11 cellular contexts compared by ENCODE assay signal in the genomic region with DNA sequence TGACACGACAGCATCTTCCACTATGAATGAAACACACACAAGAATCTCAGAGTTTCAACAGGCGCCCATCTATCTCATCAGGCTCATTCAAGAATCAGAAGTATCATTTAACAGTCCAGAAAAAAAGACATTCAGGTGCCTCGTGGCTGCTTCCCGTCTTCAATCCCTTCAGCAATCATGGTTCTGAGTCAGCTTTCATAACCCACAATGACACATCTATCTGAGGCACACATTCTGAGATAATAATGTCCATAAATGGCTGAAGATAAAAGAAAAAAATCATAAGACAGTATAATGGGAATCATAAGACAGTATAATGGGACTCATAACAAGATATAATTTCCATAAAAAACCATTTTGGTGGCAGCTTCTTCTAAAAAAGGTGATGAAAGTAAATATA. TPM values are rescaled to one million over a fixed set of nuclear protein-coding genes. Genes with fewer than 3 reads are reported as not detected.
DNase-seq lines count a peak whose midpoint lies in the region; ATAC-seq, FAIRE-seq and TF ChIP-seq lines count a peak whose summit lies in the region.
"Had no signal": no experiment of that assay in that cellular context is flagged by ENCODE, and none has a peak within 500 bp of the region (broad histone marks: within the 10 kb centered on the region; RNA-seq: fewer than 3 reads in every experiment).

No MANE protein-coding gene starts in this region.

- no peak for TF ChIP-seq CTCF in fibroblast of lung (conservative IDR thresholded peaks at IDR 0.05 in 1 of 2, IDR thresholded peaks at IDR 0.05 in 1 of 2; ENCODE audit: low read depth in 1 of 2, low read length in 2 of 2)

- H3K27me3 ChIP-seq in fibroblast of lung (ENCODE audit: control insufficient read depth, insufficient read depth, low read length): no peaks in the 10 kb centered on the region

- no peak overlapping the region for H3K4me3 ChIP-seq in fibroblast of lung (replicated peaks in 1 of 4; ENCODE audit: control extremely low read depth in 1 of 4, insufficient read depth in 1 of 4, low read depth in 3 of 4, low read length in 4 of 4)
- H3K4me3 ChIP-seq: left ventricle myocardium inferior had no signal

- no peak overlapping the region for H3K9ac ChIP-seq in fibroblast of lung (ENCODE audit: insufficient read depth, low read length)

- no peak overlapping the region for H3K4me2 ChIP-seq in fibroblast of lung (ENCODE audit: extremely low read depth, insufficient read depth, low read length)

- peaks cover 8% of the 10 kb centered on the region for H3K79me2 ChIP-seq in fibroblast of lung (ENCODE audit: control insufficient read depth, insufficient read depth, low read length)

- no peak for FAIRE-seq in urothelium cell line (lab: Jason Lieb, UNC)

- no peak overlapping the region for H3K27ac ChIP-seq in fibroblast of lung (ENCODE audit: insufficient read depth, low read length)
- H3K27ac ChIP-seq: left ventricle myocardium inferior had no signal

- H2AFZ ChIP-seq in fibroblast of lung (ENCODE audit: low read length): no peak overlapping the region

- no peaks in the 10 kb centered on the region for H3K9me3 ChIP-seq in fibroblast of lung (ENCODE audit: control insufficient read depth, insufficient read depth, low read depth, low read length)
- H3K9me3 ChIP-seq: left ventricle myocardium inferior had no signal

- DNase-seq in stimulated activated CD4-positive, alpha-beta T cell treated with anti-CD3 and anti-CD28 coated beads, Interleukin-15, amount 100 ng/mL, for 24 hours: peak; percentile 25
- DNase-seq in stimulated activated CD4-positive, alpha-beta T cell treated with anti-CD3 and anti-CD28 coated beads, Interleukin-4, amount 100 ng/mL, for 1 hour: no peak
- peak; percentile 73 for DNase-seq in SK-MEL-5 (ENCODE audit: low read depth, low spot score)
- DNase-seq in fibroblast of lung (ENCODE audit: low read depth in 2 of 2): peak; percentile 70 to 89
- DNase-seq in urothelium cell line (ENCODE audit: low spot score): peak; percentile 38
- no peak for DNase-seq in G401 (ENCODE audit: low spot score)
- no peak for DNase-seq in NCI-H69 (lab: John Stamatoyannopoulos, UW)
- DNase-seq: activated CD4-positive, alpha-beta T cell treated with anti-CD3 and anti-CD28 coated beads, Interleukin-2, amount 50 U/mL, for 1 hour; left ventricle myocardium inferior; NCI-H2171 had no signal

- ATAC-seq in GM18861 (IDR thresholded peaks at IDR 0.05; ENCODE audit: unreplicated experiment): no peak

- H3K36me3 ChIP-seq in fibroblast of lung (ENCODE audit: control insufficient read depth, insufficient read depth, low read length): no peaks in the 10 kb centered on the region
- H3K36me3 ChIP-seq: left ventricle myocardium inferior had no signal

- no peaks in the 10 kb centered on the region for H3K4me1 ChIP-seq in fibroblast of lung (ENCODE audit: control insufficient read depth, extremely low read depth, insufficient read depth, low read length)

- in situ Hi-C loops in SK-MEL-5 (cut with HindIII; ENCODE audit: low pct_unique_long_range_greater_than_20kb, low sequenced_read_pairs): no loop called here
- in situ Hi-C loops in G401 (cut with HindIII; ENCODE audit: low sequenced_read_pairs): no loop called here

- no peaks in the 10 kb centered on the region for H4K20me1 ChIP-seq in fibroblast of lung (ENCODE audit: control insufficient read depth, extremely low read depth, insufficient read depth, low read length)

RNA-seq across cellular contexts. Expression of gene TNIK, which starts 52.5 kb away (rescaled TPM):
- total RNA-seq in SK-MEL-5 (2014; rRNA removed; shearing (Covaris generic)): 10.4 and 12.2 TPM in 2 replicates
- polyA plus RNA-seq in SK-MEL-5 (2015; cell fraction: cytosol; rRNA removed): 14.8 and 15.6 TPM in 2 replicates
- 9.7 and 32.4 TPM in 2 replicates for polyA plus RNA-seq in SK-MEL-5 (2015; cell fraction: nucleus; rRNA removed)
- 30.6 and 39.3 TPM in 2 replicates for total RNA-seq in fibroblast of lung
- polyA plus RNA-seq in fibroblast of lung: 13.8 and 16.8 TPM in 2 replicates
- 14.4 and 20.9 TPM in 2 replicates for polyA plus RNA-seq in fibroblast of lung (2012)
- polyA minus RNA-seq in fibroblast of lung (ENCODE audit: low replicate concordance): 18.5 and 25.6 TPM in 2 replicates
- 0.03 TPM in 1 of 2 replicates, not detected in the other for total RNA-seq in G401 (2014; rRNA removed; shearing (Covaris generic))

Comparison
In these comparisons a context has a peak if more than half of its experiments do, and no peak if none do; other contexts are left out.
1. DNase-seq: peak in stimulated activated CD4-positive, alpha-beta T cell treated with anti-CD3 and anti-CD28 coated beads, Interleukin-15, amount 100 ng/mL, for 24 hours (single experiment), SK-MEL-5 (single experiment), fibroblast of lung (2 of 2) and urothelium cell line (single experiment); none in stimulated activated CD4-positive, alpha-beta T cell treated with anti-CD3 and anti-CD28 coated beads, Interleukin-4, amount 100 ng/mL, for 1 hour (single experiment), G401 (single experiment) and NCI-H69 (single experiment).
2. RNA of gene TNIK, which starts 52.5 kb away (total RNA-seq): 30.6 to 39.3 TPM in fibroblast of lung and 10.4 to 12.2 TPM in SK-MEL-5; 0.03 TPM in G401; every median in the first group is over 10 times any median in the second.